Comparison of ENCODE assay signal across 1 cellular context in genomic region chr13:33236021-33236420, GRCh38.
A peak's percentile ranks its signal among the peaks of the same experiment; 100 is the strongest.
TF ChIP-seq lines count a peak whose summit lies in the region.

No MANE protein-coding gene starts in this region.

TF ChIP-seq in IMR-90, 13 proteins besides CTCF, POLR2A, EP300 and RAD21:
- no peak for TF ChIP-seq RFX5 (IDR thresholded peaks at IDR 0.05; ENCODE audit: low read depth, low read length)
- TF ChIP-seq MAFK (IDR thresholded peaks at IDR 0.05; ENCODE audit: low read depth, low read length): no peak
- peak; percentile 68 for TF ChIP-seq FOS (IDR thresholded peaks at IDR 0.05; ENCODE audit: low read depth, low read length)
